ENCODE assay signal across 10 cellular contexts in genomic region chr12:78457951-78458350, GRCh38.
DNase-seq lines count a peak whose midpoint lies in the region; ATAC-seq and TF ChIP-seq lines count a peak whose summit lies in the region.
"Had no signal": no experiment of that assay in that cellular context is flagged by ENCODE, and none has a peak within 500 bp of the region (broad histone marks: within the 10 kb centered on the region; RNA-seq: fewer than 3 reads in every experiment).

No MANE protein-coding gene starts in this region.

- H3K36me3 Mint-ChIP-seq in glutamatergic neuron (ENCODE audit: unreplicated experiment) = no peaks in the 10 kb centered on the region

- H3K4me3 Mint-ChIP-seq in glutamatergic neuron (ENCODE audit: unreplicated experiment) = no peak overlapping the region
- H3K4me3 Mint-ChIP-seq: nephron had no signal

- peak; percentile 71 to 74 for DNase-seq in Kasumi-1 (lab: John Stamatoyannopoulos, UW)
- peak; percentile 23 for DNase-seq in foreskin melanocyte
- DNase-seq in glutamatergic neuron = no peak
- no peak for DNase-seq in dermis blood vessel endothelial cell
- DNase-seq in activated CD4-positive, alpha-beta T cell treated with anti-CD3 and anti-CD28 coated beads, Interleukin-2, amount 50 U/mL, for 48 hours = no peak
- no peak for DNase-seq in activated CD8-positive, alpha-beta memory T cell treated with anti-CD3 and anti-CD28 coated beads for 24 hours
- DNase-seq: NCI-H2171 treated with DMSO at 0.1 percent for 48 hours had no signal

- ATAC-seq in GM18870 (IDR thresholded peaks at IDR 0.05; ENCODE audit: unreplicated experiment) (peak; percentile 100), HG02623 (IDR thresholded peaks at IDR 0.05; ENCODE audit: unreplicated experiment) (peak; percentile 100)

- H3K4me1 Mint-ChIP-seq in glutamatergic neuron (ENCODE audit: low read depth, unreplicated experiment) = no peaks in the 10 kb centered on the region
- H3K4me1 Mint-ChIP-seq: nephron had no signal

- no peak for TF ChIP-seq CTCF in glutamatergic neuron (IDR thresholded peaks at IDR 0.05; ENCODE audit: partially characterized antibody, unreplicated experiment)

- H3K27ac Mint-ChIP-seq in glutamatergic neuron (ENCODE audit: unreplicated experiment) = no peak overlapping the region
- H3K27ac Mint-ChIP-seq: nephron had no signal

- no peaks in the 10 kb centered on the region for H3K9me3 Mint-ChIP-seq in glutamatergic neuron (ENCODE audit: unreplicated experiment)
- H3K9me3 Mint-ChIP-seq: nephron had no signal

- H3K27me3 Mint-ChIP-seq in glutamatergic neuron (ENCODE audit: unreplicated experiment) = no peaks in the 10 kb centered on the region

Comparison
In these comparisons a context has a peak if more than half of its experiments do, and no peak if none do; other contexts are left out.
1. DNase-seq: peak in Kasumi-1 (2 of 2) and foreskin melanocyte (single experiment); none in glutamatergic neuron (single experiment), dermis blood vessel endothelial cell (single experiment), activated CD4-positive, alpha-beta T cell treated with anti-CD3 and anti-CD28 coated beads, Interleukin-2, amount 50 U/mL, for 48 hours (0 of 2) and activated CD8-positive, alpha-beta memory T cell treated with anti-CD3 and anti-CD28 coated beads for 24 hours (single experiment).